22 cellular contexts compared by ENCODE assay signal in genomic region chr1:198128528-198128927, GRCh38. TPM values are rescaled to one million over a fixed set of nuclear protein-coding genes. Genes with fewer than 3 reads are reported as not detected.
DNase-seq lines count a peak whose midpoint lies in the region; ATAC-seq, FAIRE-seq and TF ChIP-seq lines count a peak whose summit lies in the region.
"Had no signal": no experiment of that assay in that cellular context is flagged by ENCODE, and none has a peak within 500 bp of the region (broad histone marks: within the 10 kb centered on the region; RNA-seq: fewer than 3 reads in every experiment).

No MANE protein-coding gene starts in this region.

- H3K4me2 ChIP-seq in IMR-90 (ENCODE audit: low read depth, low read length): no peak overlapping the region

- WGBS in IMR-90 (ENCODE audit: extremely low coverage in 2 of 2, insufficient read length in 1 of 2), 2 experiments: no CpG with 5 or more reads among the region's 1 CpG

- H3K9ac ChIP-seq in IMR-90 (ENCODE audit: low read depth, low read length): no peak overlapping the region

- H2BK20ac ChIP-seq in IMR-90 (ENCODE audit: low read depth, low read length): no peak overlapping the region

- no peak for TF ChIP-seq RAD21 in IMR-90 (IDR thresholded peaks at IDR 0.05; ENCODE audit: low read length)

- ATAC-seq in IMR-90 (ENCODE audit: low read depth): peak; percentile 42; the same call in 1 of the 2 replicates
- no peak for ATAC-seq in HG03439 (IDR thresholded peaks at IDR 0.05; ENCODE audit: unreplicated experiment)
- ATAC-seq: PC-3 had no signal

- no peak overlapping the region for H2BK120ac ChIP-seq in IMR-90 (ENCODE audit: low read depth, low read length)

- no peaks in the 10 kb centered on the region for H3K27me3 ChIP-seq in IMR-90 (ENCODE audit: control insufficient read depth, insufficient read depth, low read length)
- H3K27me3 ChIP-seq in bronchial epithelial cell (ENCODE audit: control insufficient read depth, insufficient read depth, low read length): no peaks in the 10 kb centered on the region
- H3K27me3 ChIP-seq in Peyer's patch: no peaks in the 10 kb centered on the region
- no peaks in the 10 kb centered on the region for H3K27me3 ChIP-seq in WERI-Rb-1 (ENCODE audit: insufficient read depth, low read depth, severe bottlenecking)

- DNase-seq in EH (ENCODE audit: low read depth) (peak; percentile 49), IMR-90 (peak; percentile 58), bronchial epithelial cell (ENCODE audit: low read depth) (peak; percentile 61), iris pigment epithelial cell (ENCODE audit: low read depth) (peak; percentile 72), COLO668 (lab: John Stamatoyannopoulos, UW; ENCODE audit: unreplicated experiment) (no peak), Peyer's patch (no peak), WERI-Rb-1 (no peak)
- DNase-seq: ACHN; C1 segment of cervical spinal cord; CD8-positive, alpha-beta memory T cell; DMS79 treated with DMSO at 0.1 percent for 48 hours; GDM1; KG1; MV-4-11; NCI-H187 treated with DMSO at 0.1 percent for 48 hours; NCI-H2227 treated with DMSO at 0.1 percent for 48 hours; NCI-H510A treated with DMSO at 0.1 percent for 48 hours; PC-3; SIG-M5 had no signal

- dilution Hi-C loops in IMR-90 (cut with HindIII; ENCODE audit: low sequenced_read_pairs, unreplicated experiment): no loop called here

- H4K20me1 ChIP-seq in IMR-90 (ENCODE audit: insufficient read depth, low read length): no peaks in the 10 kb centered on the region

- H4K5ac ChIP-seq in IMR-90 (ENCODE audit: low read depth, low read length): no peak overlapping the region

- no peak overlapping the region for H3K4me3 ChIP-seq in IMR-90 (ENCODE audit: insufficient read depth, low read depth, low read length)
- no peak overlapping the region for H3K4me3 ChIP-seq in bronchial epithelial cell (ENCODE audit: low read depth, low read length)
- no peak overlapping the region for H3K4me3 ChIP-seq in Peyer's patch
- H3K4me3 ChIP-seq in WERI-Rb-1 (ENCODE audit: low read depth, low read length): no peak overlapping the region
- H3K4me3 ChIP-seq: HAP-1 had no signal

- H3K23ac ChIP-seq in IMR-90 (ENCODE audit: low read depth, low read length): no peak overlapping the region

- no peak overlapping the region for H3K56ac ChIP-seq in IMR-90 (ENCODE audit: extremely low read depth, insufficient read depth, low read length)

- intact Hi-C loops in IMR-90 (cut with micrococcal nuclease): no loop called here

- TF ChIP-seq POLR2A in IMR-90 (IDR thresholded peaks at IDR 0.05; ENCODE audit: low read depth, low read length) (no peak), Peyer's patch (IDR thresholded peaks at IDR 0.05) (no peak)

- H3K36me3 ChIP-seq in IMR-90 (ENCODE audit: control insufficient read depth, insufficient read depth, low read length) (no peaks in the 10 kb centered on the region), bronchial epithelial cell (ENCODE audit: control insufficient read depth, insufficient read depth, low read length) (no peaks in the 10 kb centered on the region), Peyer's patch (no peaks in the 10 kb centered on the region), WERI-Rb-1 (no peaks in the 10 kb centered on the region)
- H3K36me3 ChIP-seq: HAP-1 had no signal

- no peak overlapping the region for H4K91ac ChIP-seq in IMR-90 (ENCODE audit: insufficient read depth, low read depth, low read length)

- no peaks in the 10 kb centered on the region for H3K9me1 ChIP-seq in IMR-90 (ENCODE audit: insufficient read depth, low read length)

- no peak overlapping the region for H2AFZ ChIP-seq in IMR-90 (replicated peaks; ENCODE audit: low read length, poor library complexity)

- H3K27ac ChIP-seq in IMR-90 (ENCODE audit: insufficient read depth, low read length): no peak overlapping the region
- no peak overlapping the region for H3K27ac ChIP-seq in Peyer's patch
- H3K27ac ChIP-seq in WERI-Rb-1: no peak overlapping the region
- H3K27ac ChIP-seq: RWPE1 had no signal

- H3K18ac ChIP-seq in IMR-90 (ENCODE audit: low read depth, low read length): no peak overlapping the region

- H3K9me3 ChIP-seq in IMR-90 (ENCODE audit: control insufficient read depth, insufficient read depth, low read length) (no peaks in the 10 kb centered on the region), Peyer's patch (no peaks in the 10 kb centered on the region), WERI-Rb-1 (ENCODE audit: severe bottlenecking) (no peaks in the 10 kb centered on the region)
- H3K9me3 ChIP-seq: HAP-1 had no signal

- H2BK5ac ChIP-seq in IMR-90 (ENCODE audit: low read depth, low read length, poor library complexity, severe bottlenecking): no peak overlapping the region

- no TSS peak for BruUV-seq in IMR-90 (replicated peaks; lab: Mats Ljungman, UMichigan)

- no peak overlapping the region for H3K14ac ChIP-seq in IMR-90 (replicated peaks; ENCODE audit: low read depth, low read length)

- no peak overlapping the region for H2AK9ac ChIP-seq in IMR-90 (replicated peaks; ENCODE audit: low read depth, low read length, poor library complexity)

- no peak overlapping the region for H2AK5ac ChIP-seq in IMR-90 (ENCODE audit: low read depth, low read length)

- CTCF ChIA-PET in IMR-90 (lab: Yijun Ruan, JAX): interaction anchor here (0.6 kb wide), 1 partner anchor 28 kb away, joined by 4 read pairs; the partner anchor contains the start of gene NEK7

- TF ChIP-seq CTCF in IMR-90 (conservative IDR thresholded peaks at IDR 0.05; ENCODE audit: low read depth, low read length): no peak
- no peak for TF ChIP-seq CTCF in bronchial epithelial cell (IDR thresholded peaks at IDR 0.05; ENCODE audit: insufficient read depth, low read length, severe bottlenecking)
- no peak for TF ChIP-seq CTCF in Peyer's patch (IDR thresholded peaks at IDR 0.05)
- TF ChIP-seq CTCF in WERI-Rb-1 (IDR thresholded peaks at IDR 0.05; ENCODE audit: low read depth, low read length): no peak

- in situ Hi-C loops in IMR-90 (cut with MboI; ENCODE audit: low sequenced_read_pairs): no loop called here

- no peak for FAIRE-seq in bronchial epithelial cell (lab: Jason Lieb, UNC)

- H3K4me1 ChIP-seq in IMR-90 (ENCODE audit: control insufficient read depth, insufficient read depth, low read length): no peaks in the 10 kb centered on the region
- H3K4me1 ChIP-seq in Peyer's patch: no peaks in the 10 kb centered on the region

- H2BK15ac ChIP-seq in IMR-90 (ENCODE audit: low read depth, low read length): no peak overlapping the region

- H3K79me1 ChIP-seq in IMR-90 (ENCODE audit: low read depth in 1 of 2, low read length in 2 of 2): no peaks in the 10 kb centered on the region

- POLR2A ChIA-PET in IMR-90 (lab: Charles Lee; ENCODE audit: unreplicated experiment): no interaction called here

- no peak overlapping the region for H3K4ac ChIP-seq in IMR-90 (ENCODE audit: low read depth, low read length)

- no peak overlapping the region for H4K8ac ChIP-seq in IMR-90 (ENCODE audit: low read depth in 2 of 2, low read length in 2 of 2)

TF ChIP-seq in IMR-90, 13 proteins besides CTCF, POLR2A, EP300 and RAD21:
- TF ChIP-seq SMC3 (IDR thresholded peaks at IDR 0.05; ENCODE audit: low read depth, low read length) (no peak), ELK1 (IDR thresholded peaks at IDR 0.05; ENCODE audit: borderline replicate concordance, low read depth, low read length) (no peak)

RNA-seq across cellular contexts. Expression of gene NEK7, which starts 28.3 kb away (rescaled TPM):
- total RNA-seq in IMR-90 (2012; rRNA removed) (297 and 467 TPM in 2 replicates), bronchial epithelial cell (37.1 and 40.3 TPM in 2 replicates), Peyer's patch (10 to 100 TPM; 62.3 to 75.1 (median 66.5) TPM)
- 82.8 and 89.0 TPM in 2 replicates for polyA plus RNA-seq in IMR-90 (2012; rRNA removed)
- polyA plus RNA-seq in IMR-90 (2012; cell fraction: cytosol; rRNA removed): 23.2 and 34.7 TPM in 2 replicates
- 11.9 and 86.4 TPM in 2 replicates for polyA plus RNA-seq in IMR-90 (2012; cell fraction: nucleus; rRNA removed; ENCODE audit: low replicate concordance)

Comparison
In these comparisons a context has a peak if more than half of its experiments do, and no peak if none do; other contexts are left out.
1. DNase-seq: peak in EH (single experiment), IMR-90 (single experiment), bronchial epithelial cell (single experiment) and iris pigment epithelial cell (single experiment); none in COLO668 (single experiment), Peyer's patch (0 of 3) and WERI-Rb-1 (single experiment).